ENCODE assay signal across 21 cellular contexts in genomic region chr2:113187771-113188170, GRCh38. TPM values are rescaled to one million over a fixed set of nuclear protein-coding genes. Genes with fewer than 3 reads are reported as not detected.
A peak's percentile ranks its signal among the peaks of the same experiment; 100 is the strongest.
DNase-seq lines count a peak whose midpoint lies in the region; ATAC-seq and TF ChIP-seq lines count a peak whose summit lies in the region.
"Had no signal": no experiment of that assay in that cellular context is flagged by ENCODE, and none has a peak within 500 bp of the region (broad histone marks: within the 10 kb centered on the region; RNA-seq: fewer than 3 reads in every experiment).

No MANE protein-coding gene starts in this region.

- no peak for DNase-seq in CD4-positive, alpha-beta T cell
- peak; percentile 38 to 73 for DNase-seq in HL-60 (ENCODE audit: low read depth in 1 of 2, low spot score in 1 of 2)
- DNase-seq in activated CD4-positive, alpha-beta memory T cell treated with anti-CD3 and anti-CD28 coated beads for 36 hours, result no peak
- no peak for DNase-seq in memory B cell (ENCODE audit: low spot score in 2 of 2)
- DNase-seq in cerebellar nuclear complex (lab: John Stamatoyannopoulos, UW), result no peak
- DNase-seq in Right ventricle myocardium inferior (ENCODE audit: missing footprints), result no peak
- DNase-seq in left cardiac atrium, result no peak
- DNase-seq: activated T-cell treated with anti-CD3 and anti-CD28 coated beads for 4 hours; central memory CD4-positive, alpha-beta T cell; effector CD8-positive, alpha-beta T cell; head of caudate nucleus; lower lobe of right lung; MM.1S; NCI-H2029 treated with DMSO at 0.1 percent for 48 hours; stimulated activated CD4-positive, alpha-beta T cell treated with anti-CD3 and anti-CD28 coated beads, Interleukin-4, amount 100 ng/mL, for 1 hour; T1000 had no signal

- no peaks in the 10 kb centered on the region for H3K27me3 Mint-ChIP-seq in CD4-positive, alpha-beta T cell
- H3K27me3 Mint-ChIP-seq in activated CD4-positive, alpha-beta memory T cell treated with anti-CD3 and anti-CD28 coated beads for 36 hours, result no peaks in the 10 kb centered on the region
- H3K27me3 Mint-ChIP-seq in memory B cell, result no peaks in the 10 kb centered on the region

- peak overlapping the region; percentile 14 for H3K27ac ChIP-seq in CD4-positive, alpha-beta T cell (ENCODE audit: low read depth, low read length)
- H3K27ac ChIP-seq in HL-60 (replicated peaks), result peak overlapping the region; percentile 11
- H3K27ac ChIP-seq: lower lobe of right lung, SJSA1, thoracic aorta had no signal

- intact Hi-C loops in CD4-positive, alpha-beta T cell (cut with DNase I, micrococcal nuclease), result no loop called here
- intact Hi-C loops in activated CD4-positive, alpha-beta memory T cell treated with anti-CD3 and anti-CD28 coated beads for 36 hours (cut with micrococcal nuclease), result no loop called here
- intact Hi-C loops in Right ventricle myocardium inferior (cut with DNase I), result no loop called here
- intact Hi-C loops in left cardiac atrium (cut with DNase I), result no loop called here

- H3K4me3 Mint-ChIP-seq in CD4-positive, alpha-beta T cell, result no peak overlapping the region
- H3K4me3 Mint-ChIP-seq in activated CD4-positive, alpha-beta memory T cell treated with anti-CD3 and anti-CD28 coated beads for 36 hours, result no peak overlapping the region
- H3K4me3 Mint-ChIP-seq in memory B cell, result no peak overlapping the region

- peaks cover 66% of the 10 kb centered on the region for H3K4me1 Mint-ChIP-seq in CD4-positive, alpha-beta T cell (ENCODE audit: low read depth)
- peaks cover 58% of the 10 kb centered on the region for H3K4me1 Mint-ChIP-seq in activated CD4-positive, alpha-beta memory T cell treated with anti-CD3 and anti-CD28 coated beads for 36 hours (ENCODE audit: low read depth)
- H3K4me1 Mint-ChIP-seq in memory B cell, result peaks cover 42% of the 10 kb centered on the region

- CTCF ChIA-PET in CD4-positive, alpha-beta T cell (lab: Charles Lee), result no interaction called here
- CTCF ChIA-PET in activated CD4-positive, alpha-beta memory T cell treated with anti-CD3 and anti-CD28 coated beads for 36 hours (lab: Charles Lee), result interaction anchor here (1.7 to 5.1 kb wide), 2 partner anchors 11 to 50 kb away, joined by 8 to 15 read pairs; no protein-coding TSS in a partner anchor

- no peak for ATAC-seq in CD4-positive, alpha-beta T cell (ENCODE audit: poor library complexity)
- ATAC-seq in memory B cell (ENCODE audit: low read depth) (no peak), GM21447 (IDR thresholded peaks at IDR 0.05; ENCODE audit: unreplicated experiment) (no peak), Right ventricle myocardium inferior (no peak), left cardiac atrium (no peak)
- ATAC-seq: HCT116, lower lobe of right lung had no signal

- H3K36me3 Mint-ChIP-seq in CD4-positive, alpha-beta T cell (ENCODE audit: low read depth), result peaks cover 84% of the 10 kb centered on the region
- H3K36me3 Mint-ChIP-seq in activated CD4-positive, alpha-beta memory T cell treated with anti-CD3 and anti-CD28 coated beads for 36 hours, result peaks cover 48% of the 10 kb centered on the region
- peaks cover 28% of the 10 kb centered on the region for H3K36me3 Mint-ChIP-seq in memory B cell

- no peaks in the 10 kb centered on the region for H3K27me3 ChIP-seq in CD4-positive, alpha-beta T cell (ENCODE audit: control insufficient read depth, insufficient read depth, low read length)
- no peaks in the 10 kb centered on the region for H3K27me3 ChIP-seq in HL-60 (ENCODE audit: insufficient read depth, poor library complexity, severe bottlenecking)

- H3K9me3 Mint-ChIP-seq in CD4-positive, alpha-beta T cell, result no peaks in the 10 kb centered on the region
- no peaks in the 10 kb centered on the region for H3K9me3 Mint-ChIP-seq in activated CD4-positive, alpha-beta memory T cell treated with anti-CD3 and anti-CD28 coated beads for 36 hours
- no peaks in the 10 kb centered on the region for H3K9me3 Mint-ChIP-seq in memory B cell

- TF ChIP-seq CTCF in CD4-positive, alpha-beta T cell (IDR thresholded peaks at IDR 0.05), result no peak
- TF ChIP-seq CTCF in HL-60 (IDR thresholded peaks at IDR 0.05; ENCODE audit: insufficient read depth, low read length), result no peak

- H3K9me3 ChIP-seq in CD4-positive, alpha-beta T cell (ENCODE audit: control insufficient read depth, low read length), result no peaks in the 10 kb centered on the region
- H3K9me3 ChIP-seq: lower lobe of right lung, SJSA1, thoracic aorta had no signal

- peak overlapping the region; percentile 57 for H3K27ac Mint-ChIP-seq in CD4-positive, alpha-beta T cell
- peak overlapping the region; percentile 42 for H3K27ac Mint-ChIP-seq in activated CD4-positive, alpha-beta memory T cell treated with anti-CD3 and anti-CD28 coated beads for 36 hours
- peak overlapping the region; percentile 77 for H3K27ac Mint-ChIP-seq in memory B cell

- no peak overlapping the region for H3K4me3 ChIP-seq in HL-60 (replicated peaks; ENCODE audit: insufficient read depth, low read length)
- H3K4me3 ChIP-seq: lower lobe of right lung, SJSA1, thoracic aorta had no signal

- POLR2A ChIA-PET in CD4-positive, alpha-beta T cell (lab: Charles Lee), result no interaction called here
- POLR2A ChIA-PET in activated CD4-positive, alpha-beta memory T cell treated with anti-CD3 and anti-CD28 coated beads for 36 hours (lab: Charles Lee), result no interaction called here

RNA-seq across cellular contexts. Expression of gene PSD4, which starts 14.0 kb away (rescaled TPM):
- total RNA-seq in CD4-positive, alpha-beta T cell, result 100 to 1,000 TPM in 1 of 2 experiments, 10 to 100 TPM in 1; 96.5 to 101 TPM
- 100 to 1,000 TPM; 156 to 170 TPM for total RNA-seq in activated CD4-positive, alpha-beta memory T cell treated with anti-CD3 and anti-CD28 coated beads for 36 hours
- total RNA-seq in Right ventricle myocardium inferior (3.4 TPM), left cardiac atrium (1 to 10 TPM; 4.1 to 4.4 TPM)
- total RNA-seq: G401 had no signal

Comparison
In these comparisons a context has a peak if more than half of its experiments do, and no peak if none do; other contexts are left out.
1. DNase-seq: peak in HL-60 (2 of 2); none in CD4-positive, alpha-beta T cell (0 of 10), activated CD4-positive, alpha-beta memory T cell treated with anti-CD3 and anti-CD28 coated beads for 36 hours (single experiment), memory B cell (0 of 2), cerebellar nuclear complex (0 of 2), Right ventricle myocardium inferior (single experiment) and left cardiac atrium (single experiment).
2. RNA of gene PSD4, which starts 14.0 kb away (total RNA-seq): 156 to 170 TPM in activated CD4-positive, alpha-beta memory T cell treated with anti-CD3 and anti-CD28 coated beads for 36 hours and 96.5 to 101 TPM in CD4-positive, alpha-beta T cell; 4.1 to 4.4 TPM in left cardiac atrium and 3.4 TPM in Right ventricle myocardium inferior (single experiment); every median in the first group is over 10 times any median in the second.
3. Peak in every context shown above with its lines, with median percentiles within 50 percentile points of each other: H3K27ac Mint-ChIP-seq.